In genomic region chr7:92835140-92835850, GRCh38 we compare ENCODE assay signal across 8 cellular contexts. TPM values are rescaled to one million over a fixed set of nuclear protein-coding genes. Genes with fewer than 3 reads are reported as not detected.
DNase-seq lines count a peak whose midpoint lies in the region; ATAC-seq and TF ChIP-seq lines count a peak whose summit lies in the region.

No MANE protein-coding gene starts in this region.

- no peaks in the 10 kb centered on the region for H3K36me3 Mint-ChIP-seq in WTC11

- DNase-seq in GF-D8 (lab: John Stamatoyannopoulos, UW) (peak; percentile 56), M059J (ENCODE audit: low read depth) (peak; percentile 88), WTC11 (ENCODE audit: low spot score) (peak; percentile 76), cerebellar cortex (ENCODE audit: low spot score) (peak; percentile 52), kidney glomerular epithelial cell (lab: John Stamatoyannopoulos, UW) (peak; percentile 72)
- DNase-seq in stimulated activated CD4-positive, alpha-beta T cell treated with anti-CD3 and anti-CD28 coated beads, Interleukin-15, amount 100 ng/mL, for 48 hours (ENCODE audit: low read depth in 2 of 2), result peak; percentile 24 to 35

- peak overlapping the region; percentile 94 for H3K4me3 Mint-ChIP-seq in WTC11

- no peaks in the 10 kb centered on the region for H3K9me3 Mint-ChIP-seq in WTC11

- peak overlapping the region; percentile 59; the same call in 1 of the 2 replicates for H3K27ac Mint-ChIP-seq in WTC11

- TF ChIP-seq CTCF in WTC11 (IDR thresholded peaks at IDR 0.05), result no peak

- ATAC-seq in WTC11, result peak; percentile 7
- no peak for ATAC-seq in GM19324 (IDR thresholded peaks at IDR 0.05; ENCODE audit: low FRiP score, unreplicated experiment)
- no peak for ATAC-seq in HG03175 (IDR thresholded peaks at IDR 0.05; ENCODE audit: unreplicated experiment)

- CTCF ChIA-PET in WTC11 (lab: Charles Lee), result interaction anchor here (2.2 kb wide), 1 partner anchor 307 kb away, joined by 8 read pairs; the partner anchor contains the start of genes PEX1 and RBM48

- H3K4me1 Mint-ChIP-seq in WTC11, result peaks cover 36% of the 10 kb centered on the region

- POLR2A ChIA-PET in WTC11 (lab: Charles Lee), result no interaction called here

- peaks cover 28% of the 10 kb centered on the region for H3K27me3 Mint-ChIP-seq in WTC11 (ENCODE audit: low read depth)

TF ChIP-seq in WTC11, 78 proteins besides CTCF, POLR2A, EP300 and RAD21:
- TF ChIP-seq ATF1 (CRISPR knock-in tag; IDR thresholded peaks at IDR 0.05) (no peak), FOXJ3 (CRISPR knock-in tag; IDR thresholded peaks at IDR 0.05; ENCODE audit: borderline replicate concordance) (no peak), MAX (CRISPR knock-in tag; IDR thresholded peaks at IDR 0.05) (peak; percentile 51), TEAD4 (CRISPR knock-in tag; IDR thresholded peaks at IDR 0.05) (no peak), USF2 (CRISPR knock-in tag; IDR thresholded peaks at IDR 0.05) (no peak), FOXP1 (CRISPR knock-in tag; IDR thresholded peaks at IDR 0.05; ENCODE audit: borderline replicate concordance) (no peak), MYBL2 (CRISPR knock-in tag; IDR thresholded peaks at IDR 0.05) (no peak), CREB1 (CRISPR knock-in tag; IDR thresholded peaks at IDR 0.05) (no peak), ELF4 (CRISPR knock-in tag; IDR thresholded peaks at IDR 0.05; ENCODE audit: low read depth) (no peak), SP1 (CRISPR knock-in tag; conservative IDR thresholded peaks at IDR 0.05) (no peak; the same call in 1 of the 2 replicates), NFYB (CRISPR knock-in tag; conservative IDR thresholded peaks at IDR 0.05; ENCODE audit: low read depth) (no peak), HMGXB4 (CRISPR knock-in tag; IDR thresholded peaks at IDR 0.05) (0 out of 2 replicates have a peak, but pooled peaks have one; percentile 22), GABPB1 (CRISPR knock-in tag; IDR thresholded peaks at IDR 0.05) (peak; percentile 61; the same call in 1 of the 2 replicates), MXD4 (CRISPR knock-in tag; IDR thresholded peaks at IDR 0.05; ENCODE audit: borderline replicate concordance) (no peak), ZNF671 (CRISPR knock-in tag; IDR thresholded peaks at IDR 0.05) (no peak), CDX4 (CRISPR knock-in tag; IDR thresholded peaks at IDR 0.05; ENCODE audit: borderline replicate concordance) (no peak)
- TF ChIP-seq, protein P1, sequence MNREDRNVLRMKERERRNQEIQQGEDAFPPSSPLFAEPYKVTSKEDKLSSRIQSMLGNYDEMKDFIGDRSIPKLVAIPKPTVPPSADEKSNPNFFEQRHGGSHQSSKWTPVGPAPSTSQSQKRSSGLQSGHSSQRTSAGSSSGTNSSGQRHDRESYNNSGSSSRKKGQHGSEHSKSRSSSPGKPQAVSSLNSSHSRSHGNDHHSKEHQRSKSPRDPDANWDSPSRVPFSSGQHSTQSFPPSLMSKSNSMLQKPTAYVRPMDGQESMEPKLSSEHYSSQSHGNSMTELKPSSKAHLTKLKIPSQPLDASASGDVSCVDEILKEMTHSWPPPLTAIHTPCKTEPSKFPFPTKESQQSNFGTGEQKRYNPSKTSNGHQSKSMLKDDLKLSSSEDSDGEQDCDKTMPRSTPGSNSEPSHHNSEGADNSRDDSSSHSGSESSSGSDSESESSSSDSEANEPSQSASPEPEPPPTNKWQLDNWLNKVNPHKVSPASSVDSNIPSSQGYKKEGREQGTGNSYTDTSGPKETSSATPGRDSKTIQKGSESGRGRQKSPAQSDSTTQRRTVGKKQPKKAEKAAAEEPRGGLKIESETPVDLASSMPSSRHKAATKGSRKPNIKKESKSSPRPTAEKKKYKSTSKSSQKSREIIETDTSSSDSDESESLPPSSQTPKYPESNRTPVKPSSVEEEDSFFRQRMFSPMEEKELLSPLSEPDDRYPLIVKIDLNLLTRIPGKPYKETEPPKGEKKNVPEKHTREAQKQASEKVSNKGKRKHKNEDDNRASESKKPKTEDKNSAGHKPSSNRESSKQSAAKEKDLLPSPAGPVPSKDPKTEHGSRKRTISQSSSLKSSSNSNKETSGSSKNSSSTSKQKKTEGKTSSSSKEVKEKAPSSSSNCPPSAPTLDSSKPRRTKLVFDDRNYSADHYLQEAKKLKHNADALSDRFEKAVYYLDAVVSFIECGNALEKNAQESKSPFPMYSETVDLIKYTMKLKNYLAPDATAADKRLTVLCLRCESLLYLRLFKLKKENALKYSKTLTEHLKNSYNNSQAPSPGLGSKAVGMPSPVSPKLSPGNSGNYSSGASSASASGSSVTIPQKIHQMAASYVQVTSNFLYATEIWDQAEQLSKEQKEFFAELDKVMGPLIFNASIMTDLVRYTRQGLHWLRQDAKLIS (CRISPR knock-in tag; IDR thresholded peaks at IDR 0.05; ENCODE audit: borderline replicate concordance), result no peak
- TF ChIP-seq, protein P2, sequence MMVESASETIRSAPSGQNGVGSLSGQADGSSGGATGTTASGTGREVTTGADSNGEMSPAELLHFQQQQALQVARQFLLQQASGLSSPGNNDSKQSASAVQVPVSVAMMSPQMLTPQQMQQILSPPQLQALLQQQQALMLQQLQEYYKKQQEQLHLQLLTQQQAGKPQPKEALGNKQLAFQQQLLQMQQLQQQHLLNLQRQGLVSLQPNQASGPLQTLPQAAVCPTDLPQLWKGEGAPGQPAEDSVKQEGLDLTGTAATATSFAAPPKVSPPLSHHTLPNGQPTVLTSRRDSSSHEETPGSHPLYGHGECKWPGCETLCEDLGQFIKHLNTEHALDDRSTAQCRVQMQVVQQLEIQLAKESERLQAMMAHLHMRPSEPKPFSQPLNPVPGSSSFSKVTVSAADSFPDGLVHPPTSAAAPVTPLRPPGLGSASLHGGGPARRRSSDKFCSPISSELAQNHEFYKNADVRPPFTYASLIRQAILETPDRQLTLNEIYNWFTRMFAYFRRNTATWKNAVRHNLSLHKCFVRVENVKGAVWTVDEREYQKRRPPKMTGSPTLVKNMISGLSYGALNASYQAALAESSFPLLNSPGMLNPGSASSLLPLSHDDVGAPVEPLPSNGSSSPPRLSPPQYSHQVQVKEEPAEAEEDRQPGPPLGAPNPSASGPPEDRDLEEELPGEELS (CRISPR knock-in tag; IDR thresholded peaks at IDR 0.05), result peak; percentile 1; the same call in 1 of the 2 replicates

RNA-seq across cellular contexts. Expression of gene CDK6, which starts 1.1 kb away (rescaled TPM):
- total RNA-seq in M059J (2014; rRNA removed; shearing (Covaris generic)), result 25.8 and 43.3 TPM in 2 replicates
- total RNA-seq in WTC11 (2021), result 43.9 to 47.2 TPM (median 44.4 TPM) in 3 replicates

Comparison
In these comparisons a context has a peak if more than half of its experiments do, and no peak if none do; other contexts are left out.
1. DNase-seq: peak in every context shown above with its lines; median percentile 88 in M059J; 76 in WTC11; 72 in kidney glomerular epithelial cell; 56 in GF-D8; 52 in cerebellar cortex; 30 in stimulated activated CD4-positive, alpha-beta T cell treated with anti-CD3 and anti-CD28 coated beads, Interleukin-15, amount 100 ng/mL, for 48 hours.